In the genomic region with DNA sequence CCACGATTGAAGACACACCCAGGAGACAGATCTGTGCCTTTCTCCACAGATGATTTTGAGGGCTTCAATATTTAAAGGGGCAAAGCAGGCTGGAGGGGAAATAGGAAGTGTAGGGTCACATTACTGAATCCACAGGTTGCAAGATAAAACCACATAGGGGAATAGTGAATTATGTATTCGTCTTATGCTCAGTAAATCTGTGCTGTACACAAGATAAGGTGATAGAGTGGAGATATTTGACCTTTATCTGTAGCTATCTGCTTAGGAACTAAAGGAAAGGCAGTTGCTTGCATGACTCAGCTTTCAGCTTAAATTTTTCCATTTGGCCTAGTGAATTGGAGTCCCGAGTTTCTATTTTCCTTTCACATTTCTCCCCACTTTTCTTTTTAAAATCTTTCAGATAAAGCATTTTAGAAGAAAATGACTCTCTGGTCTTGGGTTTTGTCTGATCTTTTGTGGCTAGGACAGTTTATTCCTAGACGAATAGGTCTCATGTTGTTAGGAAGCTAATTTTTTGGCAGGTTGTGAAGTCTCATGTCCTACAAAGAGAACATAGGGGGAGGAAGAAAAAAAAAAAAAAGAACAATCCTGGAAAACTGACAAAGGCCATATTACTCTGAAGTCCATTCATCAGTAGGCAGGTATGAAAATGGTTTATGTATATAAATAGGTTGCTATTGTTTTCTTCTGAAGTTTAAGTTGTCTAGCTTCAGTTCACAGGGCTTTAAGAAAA, we compare ENCODE assay signal across 13 cellular contexts. TPM values are rescaled to one million over a fixed set of nuclear protein-coding genes. Genes with fewer than 3 reads are reported as not detected.
A peak's percentile ranks its signal among the peaks of the same experiment; 100 is the strongest.
DNase-seq lines count a peak whose midpoint lies in the region; ATAC-seq and TF ChIP-seq lines count a peak whose summit lies in the region.
"Had no signal": no experiment of that assay in that cellular context is flagged by ENCODE, and none has a peak within 500 bp of the region (broad histone marks: within the 10 kb centered on the region; RNA-seq: fewer than 3 reads in every experiment).

No MANE protein-coding gene starts in this region.

- no peak overlapping the region for H2BK120ac ChIP-seq in mesendoderm (ENCODE audit: low read depth, low read length)

- H3K79me1 ChIP-seq in mesendoderm (ENCODE audit: low read length): no peaks in the 10 kb centered on the region

- no peak for TF ChIP-seq EP300 in ovary (IDR thresholded peaks at IDR 0.05)

- no peaks in the 10 kb centered on the region for H3K9me3 Mint-ChIP-seq in activated CD8-positive, alpha-beta T cell treated with anti-CD3 and anti-CD28 coated beads for 36 hours
- H3K9me3 Mint-ChIP-seq in activated CD8-positive, alpha-beta T cell treated with anti-CD3 and anti-CD28 coated beads, Interleukin-2, amount 10 ng/mL, durations not matched to agents 7 days and 5 days (ENCODE audit: insufficient read depth): no peaks in the 10 kb centered on the region

- H2BK5ac ChIP-seq in mesendoderm (ENCODE audit: low read length): no peak overlapping the region

- H3K4me1 ChIP-seq in mesendoderm (ENCODE audit: control insufficient read depth, low read depth, low read length): no peaks in the 10 kb centered on the region
- no peaks in the 10 kb centered on the region for H3K4me1 ChIP-seq in uterus
- no peaks in the 10 kb centered on the region for H3K4me1 ChIP-seq in ovary (ENCODE audit: insufficient read depth)

- H3K27me3 ChIP-seq in mesendoderm (ENCODE audit: insufficient read depth, low read length, poor library complexity) (no peaks in the 10 kb centered on the region), uterus (no peaks in the 10 kb centered on the region), H7 (ENCODE audit: control insufficient read depth, insufficient read depth, low read length) (no peaks in the 10 kb centered on the region), ovary (no peaks in the 10 kb centered on the region)
- H3K27me3 ChIP-seq: pancreas had no signal

- no peak overlapping the region for H3K18ac ChIP-seq in mesendoderm (ENCODE audit: low read length)

- no CpG with 5 or more reads among the region's 4 CpGs for WGBS in mesendoderm (ENCODE audit: extremely low coverage, insufficient coverage, low lambda C conversion rate)
- WGBS in ovary, 3 donors: 17 to 29% (median 23%) methylated on average over 4 of the region's 4 CpGs

- H2BK15ac ChIP-seq in mesendoderm (replicated peaks; ENCODE audit: low read depth): no peak overlapping the region

- H3K4me3 Mint-ChIP-seq in activated CD8-positive, alpha-beta T cell treated with anti-CD3 and anti-CD28 coated beads for 36 hours: no peak overlapping the region
- no peak overlapping the region for H3K4me3 Mint-ChIP-seq in activated CD8-positive, alpha-beta T cell treated with anti-CD3 and anti-CD28 coated beads, Interleukin-2, amount 10 ng/mL, durations not matched to agents 7 days and 5 days
- H3K4me3 Mint-ChIP-seq: activated CD8-positive, alpha-beta memory T cell treated with anti-CD3 and anti-CD28 coated beads, Interleukin-2, amount 10 ng/mL, durations not matched to agents 7 days and 5 days had no signal

- no peak for TF ChIP-seq CTCF in activated CD8-positive, alpha-beta T cell treated with anti-CD3 and anti-CD28 coated beads for 36 hours (IDR thresholded peaks at IDR 0.05)
- TF ChIP-seq CTCF in uterus (IDR thresholded peaks at IDR 0.05): no peak
- TF ChIP-seq CTCF in ovary (IDR thresholded peaks at IDR 0.05): no peak

- H3K4ac ChIP-seq in mesendoderm (ENCODE audit: low read depth, low read length): no peak overlapping the region

- H3K56ac ChIP-seq in mesendoderm (ENCODE audit: low read length): no peak overlapping the region

- TF ChIP-seq POLR2A in uterus (IDR thresholded peaks at IDR 0.05) (no peak), ovary (IDR thresholded peaks at IDR 0.05) (no peak)

- H3K4me1 Mint-ChIP-seq in activated CD8-positive, alpha-beta T cell treated with anti-CD3 and anti-CD28 coated beads for 36 hours (ENCODE audit: low read depth): peaks cover 7% of the 10 kb centered on the region
- H3K4me1 Mint-ChIP-seq in activated CD8-positive, alpha-beta T cell treated with anti-CD3 and anti-CD28 coated beads, Interleukin-2, amount 10 ng/mL, durations not matched to agents 7 days and 5 days (ENCODE audit: low read depth): peaks cover 8% of the 10 kb centered on the region

- H2AK5ac ChIP-seq in mesendoderm (ENCODE audit: low read length): no peak overlapping the region

- no peak overlapping the region for H4K8ac ChIP-seq in mesendoderm (ENCODE audit: low read depth, low read length)

- H3K27ac ChIP-seq in mesendoderm (ENCODE audit: low read depth, low read length): no peak overlapping the region
- peak overlapping the region; percentile 46 to 78 for H3K27ac ChIP-seq in uterus
- peak overlapping the region in 1 of 2 donors; percentile 4 for H3K27ac ChIP-seq in ovary
- H3K27ac ChIP-seq: pancreas had no signal

- no peak for ATAC-seq in activated CD8-positive, alpha-beta T cell treated with anti-CD3 and anti-CD28 coated beads for 36 hours
- ATAC-seq in activated CD8-positive, alpha-beta T cell treated with anti-CD3 and anti-CD28 coated beads, Interleukin-2, amount 10 ng/mL, durations not matched to agents 7 days and 5 days: no peak
- no peak for ATAC-seq in HG02642 (IDR thresholded peaks at IDR 0.05; ENCODE audit: poor library complexity, unreplicated experiment)
- ATAC-seq: activated CD8-positive, alpha-beta memory T cell treated with anti-CD3 and anti-CD28 coated beads, Interleukin-2, amount 10 ng/mL, durations not matched to agents 7 days and 5 days had no signal

- H3K36me3 ChIP-seq in mesendoderm (ENCODE audit: control insufficient read depth, insufficient read depth, low read length): no peaks in the 10 kb centered on the region
- H3K36me3 ChIP-seq in uterus: no peaks in the 10 kb centered on the region
- no peaks in the 10 kb centered on the region for H3K36me3 ChIP-seq in H7 (replicated peaks; ENCODE audit: control insufficient read depth, insufficient read depth, low read length)
- H3K36me3 ChIP-seq in ovary: no peaks in the 10 kb centered on the region
- H3K36me3 ChIP-seq: pancreas had no signal

- H3K4me3 ChIP-seq in mesendoderm (ENCODE audit: low read length) (no peak overlapping the region), uterus (no peak overlapping the region), H7 (ENCODE audit: insufficient read depth, low read depth, low read length) (no peak overlapping the region), ovary (no peak overlapping the region)
- H3K4me3 ChIP-seq: pancreas had no signal

- no peaks in the 10 kb centered on the region for H3K27me3 Mint-ChIP-seq in activated CD8-positive, alpha-beta T cell treated with anti-CD3 and anti-CD28 coated beads for 36 hours
- no peaks in the 10 kb centered on the region for H3K27me3 Mint-ChIP-seq in activated CD8-positive, alpha-beta T cell treated with anti-CD3 and anti-CD28 coated beads, Interleukin-2, amount 10 ng/mL, durations not matched to agents 7 days and 5 days (ENCODE audit: low read depth)
- H3K27me3 Mint-ChIP-seq: activated CD8-positive, alpha-beta memory T cell treated with anti-CD3 and anti-CD28 coated beads, Interleukin-2, amount 10 ng/mL, durations not matched to agents 7 days and 5 days had no signal

- no peak overlapping the region for H3K23ac ChIP-seq in mesendoderm (ENCODE audit: low read length)

- intact Hi-C loops in activated CD8-positive, alpha-beta T cell treated with anti-CD3 and anti-CD28 coated beads for 36 hours (cut with micrococcal nuclease): no loop called here
- intact Hi-C loops in uterus (cut with DNase I; ENCODE audit: low total_unique reads): no loop called here
- intact Hi-C loops in ovary (cut with DNase I): no loop called here

- no peaks in the 10 kb centered on the region for H3K79me2 ChIP-seq in mesendoderm (ENCODE audit: control insufficient read depth, insufficient read depth, low read length)

- no peak overlapping the region for H3K9ac ChIP-seq in mesendoderm (ENCODE audit: low read length)

- no peak overlapping the region for H4K5ac ChIP-seq in mesendoderm (ENCODE audit: low read length)

- H3K9me3 ChIP-seq in uterus: no peaks in the 10 kb centered on the region
- H3K9me3 ChIP-seq in ovary: no peaks in the 10 kb centered on the region
- H3K9me3 ChIP-seq: pancreas had no signal

- no peak overlapping the region for H3K4me2 ChIP-seq in mesendoderm (ENCODE audit: low read length)

- peak overlapping the region; percentile 12 for H3K27ac Mint-ChIP-seq in activated CD8-positive, alpha-beta T cell treated with anti-CD3 and anti-CD28 coated beads for 36 hours
- H3K27ac Mint-ChIP-seq in activated CD8-positive, alpha-beta T cell treated with anti-CD3 and anti-CD28 coated beads, Interleukin-2, amount 10 ng/mL, durations not matched to agents 7 days and 5 days: no peak overlapping the region
- H3K27ac Mint-ChIP-seq: activated CD8-positive, alpha-beta memory T cell treated with anti-CD3 and anti-CD28 coated beads, Interleukin-2, amount 10 ng/mL, durations not matched to agents 7 days and 5 days had no signal

- peaks cover 2% of the 10 kb centered on the region for H3K36me3 Mint-ChIP-seq in activated CD8-positive, alpha-beta T cell treated with anti-CD3 and anti-CD28 coated beads for 36 hours (ENCODE audit: low read depth)
- no peaks in the 10 kb centered on the region for H3K36me3 Mint-ChIP-seq in activated CD8-positive, alpha-beta T cell treated with anti-CD3 and anti-CD28 coated beads, Interleukin-2, amount 10 ng/mL, durations not matched to agents 7 days and 5 days (ENCODE audit: low read depth)

- CTCF ChIA-PET in activated CD8-positive, alpha-beta T cell treated with anti-CD3 and anti-CD28 coated beads for 36 hours (lab: Charles Lee): interaction anchor here (0.9 to 1.5 kb wide), 2 partner anchors 20 to 50 kb away, joined by 3 to 5 read pairs; no protein-coding TSS in a partner anchor
- CTCF ChIA-PET in activated CD8-positive, alpha-beta T cell treated with anti-CD3 and anti-CD28 coated beads, Interleukin-2, amount 10 ng/mL, durations not matched to agents 7 days and 5 days (lab: Charles Lee): interaction anchor here (1.4 to 1.5 kb wide), 2 partner anchors 144 to 146 kb away, joined by 3 to 5 read pairs; no protein-coding TSS in a partner anchor

- POLR2A ChIA-PET in activated CD8-positive, alpha-beta T cell treated with anti-CD3 and anti-CD28 coated beads for 36 hours (lab: Charles Lee): no interaction called here
- POLR2A ChIA-PET in activated CD8-positive, alpha-beta T cell treated with anti-CD3 and anti-CD28 coated beads, Interleukin-2, amount 10 ng/mL, durations not matched to agents 7 days and 5 days (lab: Charles Lee): no interaction called here

- no peak for DNase-seq in activated CD8-positive, alpha-beta T cell treated with anti-CD3 and anti-CD28 coated beads for 36 hours
- no peak for DNase-seq in activated CD8-positive, alpha-beta T cell treated with anti-CD3 and anti-CD28 coated beads, Interleukin-2, amount 10 ng/mL, durations not matched to agents 7 days and 5 days
- DNase-seq in dedifferentiated amniotic fluid mesenchymal stem cell (ENCODE audit: extremely low spot score) (peak; percentile 37), mesendoderm (peak; percentile 62), uterus (no peak), H7 (no peak), ovary (no peak)
- DNase-seq: activated CD8-positive, alpha-beta memory T cell treated with anti-CD3 and anti-CD28 coated beads, Interleukin-2, amount 10 ng/mL, durations not matched to agents 7 days and 5 days; effector memory CD4-positive, alpha-beta T cell; MV-4-11; pancreas; substantia nigra had no signal

RNA-seq across cellular contexts. Expression of a gene that starts 55.4 kb away (rescaled TPM):
- total RNA-seq in activated CD8-positive, alpha-beta T cell treated with anti-CD3 and anti-CD28 coated beads for 36 hours: 10 to 100 TPM; 16.8 to 18.6 TPM
- 10 to 100 TPM; 18.7 to 19.0 TPM for total RNA-seq in activated CD8-positive, alpha-beta T cell treated with anti-CD3 and anti-CD28 coated beads, Interleukin-2, amount 10 ng/mL, durations not matched to agents 7 days and 5 days
- 9.6 TPM for polyA plus RNA-seq in mesendoderm (2013, experiment 1 of 2)
- 9.3 TPM for polyA plus RNA-seq in mesendoderm (2013, experiment 2 of 2)
- 10 to 100 TPM; 12.1 to 27.2 (median 20.8) TPM for total RNA-seq in uterus
- total RNA-seq in H7 (2014; rRNA removed; shearing (Covaris generic)): 13.1 and 13.4 TPM in 2 replicates
- 10 to 100 TPM in 3 of 7 donors, 1 to 10 TPM in 4; 7.8 to 22.2 (median 9.0) TPM for total RNA-seq in ovary
- polyA plus RNA-seq in ovary: 10 to 100 TPM in 1 of 2 donors, 1 to 10 TPM in 1; 5.4 to 10.9 TPM

Comparison
In these comparisons a context has a peak if more than half of its experiments do, and no peak if none do; other contexts are left out.
1. DNase-seq: peak in dedifferentiated amniotic fluid mesenchymal stem cell (single experiment) and mesendoderm (single experiment); none in activated CD8-positive, alpha-beta T cell treated with anti-CD3 and anti-CD28 coated beads for 36 hours (single experiment), activated CD8-positive, alpha-beta T cell treated with anti-CD3 and anti-CD28 coated beads, Interleukin-2, amount 10 ng/mL, durations not matched to agents 7 days and 5 days (single experiment), uterus (0 of 2), H7 (single experiment) and ovary (0 of 5).